Comparison of ENCODE assay signal across 12 cellular contexts in genomic region chr7:116257156-116257555, GRCh38. TPM values are rescaled to one million over a fixed set of nuclear protein-coding genes. Genes with fewer than 3 reads are reported as not detected.
DNase-seq lines count a peak whose midpoint lies in the region; ATAC-seq and TF ChIP-seq lines count a peak whose summit lies in the region.
"Had no signal": no experiment of that assay in that cellular context is flagged by ENCODE, and none has a peak within 500 bp of the region (broad histone marks: within the 10 kb centered on the region; RNA-seq: fewer than 3 reads in every experiment).

No MANE protein-coding gene starts in this region.

- H3K27me3 ChIP-seq in Panc1 (ENCODE audit: control insufficient read depth, insufficient read depth, low read length): no peaks in the 10 kb centered on the region
- H3K27me3 ChIP-seq in tibial nerve: no peaks in the 10 kb centered on the region

- DNase-seq in natural killer cell (no peak), Panc1 (ENCODE audit: low read depth, low spot score) (no peak), epithelial cell of prostate (ENCODE audit: low read depth, low spot score) (no peak), SKM-1 treated with dmso at 0.1 percent for 144 hours (lab: John Stamatoyannopoulos, UW; ENCODE audit: unreplicated experiment) (no peak), tibial nerve (ENCODE audit: low spot score in 2 of 2) (no peak)
- DNase-seq in natural killer cell treated with Interleukin-12 subunit alpha and Interleukin-12 subunit beta and Interleukin-15 and Interleukin-18, amount 100 ng/mL, for 72 hours (ENCODE audit: low spot score): no peak
- no peak for DNase-seq in activated CD4-positive, alpha-beta T cell treated with anti-CD3 and anti-CD28 coated beads for 4 hours
- DNase-seq: DMS53, HFFc6 had no signal

- in situ Hi-C loops in Panc1 (cut with HindIII; ENCODE audit: low pct_unique_long_range_greater_than_20kb, low sequenced_read_pairs): no loop called here

- no TSS peak for BruUV-seq in Panc1 (replicated peaks; lab: Mats Ljungman, UMichigan)

- TF ChIP-seq POLR2A in tibial nerve (IDR thresholded peaks at IDR 0.05): no peak

- CTCF ChIA-PET in Panc1 (lab: Charles Lee): no interaction called here

- peaks cover 40 to 46% of the 10 kb centered on the region in 2 donors for H3K4me1 Mint-ChIP-seq in natural killer cell
- peaks cover 6 to 28% of the 10 kb centered on the region in 2 donors for H3K4me1 Mint-ChIP-seq in natural killer cell treated with Interleukin-12 subunit alpha and Interleukin-12 subunit beta and Interleukin-15 and Interleukin-18, amount 100 ng/mL, for 72 hours (ENCODE audit: low read depth in 2 of 2)

- H3K36me3 ChIP-seq in Panc1 (ENCODE audit: control insufficient read depth, insufficient read depth, low read length): peaks cover 10% of the 10 kb centered on the region
- no peaks in the 10 kb centered on the region for H3K36me3 ChIP-seq in tibial nerve
- H3K36me3 ChIP-seq: HAP-1 had no signal

- H3K9me3 ChIP-seq in Panc1 (ENCODE audit: control insufficient read depth, insufficient read depth, low read depth, low read length): peaks cover 8% of the 10 kb centered on the region
- H3K9me3 ChIP-seq in tibial nerve: no peaks in the 10 kb centered on the region
- H3K9me3 ChIP-seq: HAP-1 had no signal

- WGBS in tibial nerve, 2 donors: 83 to 90% methylated on average over 3 of the region's 3 CpGs

- POLR2A ChIA-PET in Panc1 (lab: Charles Lee): no interaction called here

- H3K9me3 Mint-ChIP-seq in natural killer cell: no peaks in the 10 kb centered on the region
- no peaks in the 10 kb centered on the region for H3K9me3 Mint-ChIP-seq in natural killer cell treated with Interleukin-12 subunit alpha and Interleukin-12 subunit beta and Interleukin-15 and Interleukin-18, amount 100 ng/mL, for 72 hours
- H3K9me3 Mint-ChIP-seq: CD14-positive monocyte, HFFc6 had no signal

- peak overlapping the region; percentile 39 to 56 for H3K27ac Mint-ChIP-seq in natural killer cell
- H3K27ac Mint-ChIP-seq in natural killer cell treated with Interleukin-12 subunit alpha and Interleukin-12 subunit beta and Interleukin-15 and Interleukin-18, amount 100 ng/mL, for 72 hours: no peak overlapping the region
- H3K27ac Mint-ChIP-seq: CD14-positive monocyte, HFFc6 had no signal

- H3K4me3 Mint-ChIP-seq in natural killer cell: no peak overlapping the region
- H3K4me3 Mint-ChIP-seq in natural killer cell treated with Interleukin-12 subunit alpha and Interleukin-12 subunit beta and Interleukin-15 and Interleukin-18, amount 100 ng/mL, for 72 hours: no peak overlapping the region
- H3K4me3 Mint-ChIP-seq: CD14-positive monocyte, HFFc6 had no signal

- peaks cover 28% of the 10 kb centered on the region for H3K36me3 Mint-ChIP-seq in natural killer cell
- peaks cover 8% of the 10 kb centered on the region for H3K36me3 Mint-ChIP-seq in natural killer cell treated with Interleukin-12 subunit alpha and Interleukin-12 subunit beta and Interleukin-15 and Interleukin-18, amount 100 ng/mL, for 72 hours

- H3K27ac ChIP-seq in Panc1 (ENCODE audit: low read length) (peak overlapping the region; percentile 100), epithelial cell of prostate (peak overlapping the region; percentile 92), tibial nerve (no peak overlapping the region)
- H3K27ac ChIP-seq: HL-60 had no signal

- intact Hi-C loops in natural killer cell (cut with micrococcal nuclease): loop anchor here (10.0 kb wide), 1 partner anchor 548 kb away; no protein-coding TSS in a partner anchor
- intact Hi-C loops in Panc1 (cut with micrococcal nuclease; ENCODE audit: unreplicated experiment): loop anchor here (5.0 to 10.0 kb wide), 4 partner anchors 85 to 550 kb away; no protein-coding TSS in a partner anchor

- H3K4me1 ChIP-seq in Panc1 (ENCODE audit: control insufficient read depth, insufficient read depth, low read length): peaks cover 21% of the 10 kb centered on the region
- peaks cover 0 to 9% (median 2%) of the 10 kb centered on the region in 4 donors for H3K4me1 ChIP-seq in tibial nerve
- H3K4me1 ChIP-seq: HAP-1 had no signal

- ATAC-seq in natural killer cell (no peak), Panc1 (no peak)
- ATAC-seq in natural killer cell treated with Interleukin-12 subunit alpha and Interleukin-12 subunit beta and Interleukin-15 and Interleukin-18, amount 100 ng/mL, for 72 hours: no peak

- H3K27me3 Mint-ChIP-seq in natural killer cell (ENCODE audit: low read depth in 2 of 2): no peaks in the 10 kb centered on the region
- H3K27me3 Mint-ChIP-seq in natural killer cell treated with Interleukin-12 subunit alpha and Interleukin-12 subunit beta and Interleukin-15 and Interleukin-18, amount 100 ng/mL, for 72 hours: no peaks in the 10 kb centered on the region

- H3K4me3 ChIP-seq in Panc1 (ENCODE audit: low read depth in 2 of 2, low read length in 2 of 2) (no peak overlapping the region), tibial nerve (no peak overlapping the region)
- H3K4me3 ChIP-seq: HAP-1 had no signal

- TF ChIP-seq CTCF in natural killer cell (IDR thresholded peaks at IDR 0.05): no peak
- TF ChIP-seq CTCF in Panc1 (IDR thresholded peaks at IDR 0.05): no peak
- no peak for TF ChIP-seq CTCF in tibial nerve (IDR thresholded peaks at IDR 0.05)

- TF ChIP-seq EP300 in tibial nerve (IDR thresholded peaks at IDR 0.05): no peak

RNA-seq across cellular contexts. Expression of gene TES, which starts 46.8 kb away (rescaled TPM):
- 100 to 1,000 TPM; 220 to 269 (median 227) TPM for total RNA-seq in natural killer cell
- total RNA-seq in natural killer cell treated with Interleukin-12 subunit alpha and Interleukin-12 subunit beta and Interleukin-15 and Interleukin-18, amount 100 ng/mL, for 72 hours: 100 to 1,000 TPM in 1 of 2 donors, 10 to 100 TPM in 1; 69.1 to 124 TPM
- total RNA-seq in Panc1 (2021; ENCODE audit: unreplicated experiment): 99.4 TPM
- polyA plus RNA-seq in Panc1 (2012; ENCODE audit: insufficient read length): 84.1 TPM
- total RNA-seq in tibial nerve: 10 to 100 TPM; 18.6 to 28.3 (median 24.2) TPM

Comparison
In these comparisons a context has a peak if more than half of its experiments do, and no peak if none do; other contexts are left out.
1. H3K27ac Mint-ChIP-seq: peak in natural killer cell (2 of 2); none in natural killer cell treated with Interleukin-12 subunit alpha and Interleukin-12 subunit beta and Interleukin-15 and Interleukin-18, amount 100 ng/mL, for 72 hours (0 of 2).
2. H3K27ac ChIP-seq: peak in Panc1 (single experiment) and epithelial cell of prostate (single experiment); none in tibial nerve (0 of 4).